In genomic region chr17:46658235-46658634, GRCh38 we compare ENCODE assay signal across 8 cellular contexts.
A peak's percentile ranks its signal among the peaks of the same experiment; 100 is the strongest.
DNase-seq lines count a peak whose midpoint lies in the region; ATAC-seq, FAIRE-seq and TF ChIP-seq lines count a peak whose summit lies in the region.
"Not testable (repeated sequence)": the region's sequence is repeated elsewhere in the genome, so short reads cannot be mapped to it uniquely, and the experiment has no call there.

No MANE protein-coding gene starts in this region.

- TF ChIP-seq EP300 in H1 (IDR thresholded peaks at IDR 0.05; ENCODE audit: borderline replicate concordance in 1 of 2, low read depth in 2 of 2, low read length in 2 of 2) = not testable (repeated sequence)

- H3K14ac ChIP-seq in H1 (ENCODE audit: insufficient read length) = not testable (repeated sequence)

- H4K20me1 ChIP-seq in GM23338 (replicated peaks; ENCODE audit: insufficient read depth); astrocyte (ENCODE audit: insufficient read depth, low read length); H1 (replicated peaks in 1 of 2; ENCODE audit: control insufficient read depth in 1 of 2, insufficient read depth in 2 of 2, low read length in 2 of 2): not testable (repeated sequence)

- CTCF ChIA-PET in WTC11 (lab: Charles Lee); H1 (lab: Charles Lee; ENCODE audit: partially characterized antibody): not testable (repeated sequence)

- H3K4me3 Mint-ChIP-seq in GM23338; WTC11; astrocyte (ENCODE audit: unreplicated experiment); central memory CD8-positive, alpha-beta T cell: not testable (repeated sequence)

- H2BK120ac ChIP-seq in H1 (replicated peaks; ENCODE audit: low read depth, low read length) = not testable (repeated sequence)

- not testable (repeated sequence) for H2BK12ac ChIP-seq in H1 (ENCODE audit: low read depth, low read length)

- not testable (repeated sequence) for H3K23ac ChIP-seq in H1 (ENCODE audit: insufficient read length)

- not testable (repeated sequence) for H3K36me3 ChIP-seq in GM23338 (ENCODE audit: insufficient read depth); astrocyte (ENCODE audit: insufficient read depth, low read length); H1 (ENCODE audit: control insufficient read depth in 2 of 4, insufficient read depth in 4 of 4, low read length in 3 of 4)

- not testable (repeated sequence) for H3K9ac ChIP-seq in astrocyte (ENCODE audit: low read length); H1 (replicated peaks in 1 of 4; ENCODE audit: extremely low read depth in 1 of 4, low read depth in 3 of 4, low read length in 3 of 4)

- H2BK5ac ChIP-seq in H1 (ENCODE audit: low read depth, low read length) = not testable (repeated sequence)

- not testable (repeated sequence) for H3K23me2 ChIP-seq in H1 (ENCODE audit: low read depth, low read length)

- not testable (repeated sequence) for H3K79me1 ChIP-seq in H1 (ENCODE audit: low read depth, low read length)

- TF ChIP-seq RAD21 in H1 (IDR thresholded peaks at IDR 0.05 in 1 of 2, conservative IDR thresholded peaks at IDR 0.05 in 1 of 2; ENCODE audit: low read depth in 2 of 2, low read length in 2 of 2) = not testable (repeated sequence)

- H2BK15ac ChIP-seq in H1 (ENCODE audit: low read length) = not testable (repeated sequence)

- not testable (repeated sequence) for H3K9me2 ChIP-seq in GM23338 (ENCODE audit: insufficient read depth)

- not testable (repeated sequence) for H2BK20ac ChIP-seq in H1 (ENCODE audit: low read length)

- not testable (repeated sequence) for H2AK5ac ChIP-seq in H1 (ENCODE audit: low read depth, low read length)

- not testable (repeated sequence) for H3K27me3 ChIP-seq in GM23338 (ENCODE audit: insufficient read depth); astrocyte (ENCODE audit: insufficient read depth, low read length); H1 (replicated peaks in 1 of 4; ENCODE audit: control insufficient read depth in 3 of 4, extremely low read depth in 1 of 4, insufficient read depth in 3 of 4, low read length in 3 of 4)

- H4K8ac ChIP-seq in H1 (ENCODE audit: extremely low read depth, insufficient read depth, low read length) = not testable (repeated sequence)

- H4K5ac ChIP-seq in H1 (ENCODE audit: insufficient read length, low read depth, low read length) = not testable (repeated sequence)

- not testable (repeated sequence) for H4K91ac ChIP-seq in H1 (replicated peaks; ENCODE audit: insufficient read length, low read length)

- H2AFZ ChIP-seq in GM23338; astrocyte (ENCODE audit: low read depth, low read length); H1 (ENCODE audit: low read length): not testable (repeated sequence)

- not testable (repeated sequence) for H3K9me3 ChIP-seq in astrocyte (ENCODE audit: insufficient read depth, low read depth, low read length); H1 (ENCODE audit: insufficient read depth in 2 of 2, low read depth in 1 of 2, low read length in 1 of 2)

- not testable (repeated sequence) for H3F3A ChIP-seq in GM23338 (replicated peaks; ENCODE audit: low read depth)

- TF ChIP-seq CTCF in GM23338 (conservative IDR thresholded peaks at IDR 0.05; ENCODE audit: low read depth in 2 of 2); WTC11 (IDR thresholded peaks at IDR 0.05); astrocyte (IDR thresholded peaks at IDR 0.05; ENCODE audit: insufficient read depth, low read depth, low read length); H1 (IDR thresholded peaks at IDR 0.05; ENCODE audit: control extremely low read depth in 1 of 3, insufficient read depth in 1 of 3, low read depth in 1 of 3, low read length in 3 of 3): not testable (repeated sequence)

- FAIRE-seq in GM12892 (lab: Jason Lieb, UNC) = peak; percentile 69
- FAIRE-seq in H54 (lab: Jason Lieb, UNC) = peak; percentile 78
- peak; percentile 65 for FAIRE-seq in astrocyte (lab: Jason Lieb, UNC)
- peak; percentile 84 for FAIRE-seq in H1 (lab: Jason Lieb, UNC)
- peak; percentile 23 for FAIRE-seq in urothelium cell line (lab: Jason Lieb, UNC)

- H3K4me1 Mint-ChIP-seq in GM23338; WTC11; astrocyte (ENCODE audit: low read depth, unreplicated experiment); central memory CD8-positive, alpha-beta T cell: not testable (repeated sequence)

- not testable (repeated sequence) for H3K4me3 ChIP-seq in GM23338; astrocyte (ENCODE audit: insufficient read depth, low read depth, low read length); H1 (ENCODE audit: extremely low read depth in 1 of 4, insufficient read depth in 2 of 4, low read depth in 3 of 4, low read length in 4 of 4)

- not testable (repeated sequence) for H3K18ac ChIP-seq in H1 (ENCODE audit: extremely low read depth, low read length)

- DNase-seq in GM12892 (ENCODE audit: insufficient read length); GM23338 (ENCODE audit: low spot score); H54 (ENCODE audit: insufficient read length, low spot score); WTC11 (ENCODE audit: low spot score); astrocyte (ENCODE audit: low read depth); central memory CD8-positive, alpha-beta T cell (ENCODE audit: low spot score in 2 of 2); H1 (ENCODE audit: low read depth in 1 of 2, low spot score in 2 of 2); urothelium cell line (ENCODE audit: low spot score): not testable (repeated sequence)

- not testable (repeated sequence) for H3K9me3 Mint-ChIP-seq in GM23338; WTC11; astrocyte (ENCODE audit: unreplicated experiment); central memory CD8-positive, alpha-beta T cell

- POLR2A ChIA-PET in WTC11 (lab: Charles Lee); H1 (lab: Charles Lee; ENCODE audit: partially characterized antibody): not testable (repeated sequence)

- not testable (repeated sequence) for H3K27ac ChIP-seq in GM23338 (ENCODE audit: low read depth); astrocyte (ENCODE audit: low read depth, low read length); H1 (ENCODE audit: low read depth, low read length)

- H3K79me2 ChIP-seq in GM23338 (replicated peaks; ENCODE audit: insufficient read depth); astrocyte (ENCODE audit: insufficient read depth, low read length); H1 (ENCODE audit: control insufficient read depth in 1 of 2, insufficient read depth in 2 of 2, low read length in 2 of 2): not testable (repeated sequence)

- not testable (repeated sequence) for H3K4ac ChIP-seq in H1 (replicated peaks; ENCODE audit: insufficient read length, low read depth, low read length)

- not testable (repeated sequence) for H3K27me3 Mint-ChIP-seq in GM23338 (ENCODE audit: insufficient read depth, low read depth, poor library complexity); WTC11 (ENCODE audit: low read depth); astrocyte (ENCODE audit: low read depth, unreplicated experiment); central memory CD8-positive, alpha-beta T cell

- H3K27ac Mint-ChIP-seq in GM23338; WTC11; astrocyte (ENCODE audit: unreplicated experiment); central memory CD8-positive, alpha-beta T cell (ENCODE audit: low read depth): not testable (repeated sequence)

- not testable (repeated sequence) for H3K4me1 ChIP-seq in GM23338 (ENCODE audit: insufficient read depth); astrocyte (ENCODE audit: insufficient read depth, low read length); H1 (replicated peaks in 1 of 4; ENCODE audit: control insufficient read depth in 3 of 4, insufficient read depth in 4 of 4, low read length in 3 of 4)

- not testable (repeated sequence) for H3K36me3 Mint-ChIP-seq in GM23338 (ENCODE audit: low read depth); WTC11; astrocyte (ENCODE audit: low read depth, unreplicated experiment); central memory CD8-positive, alpha-beta T cell (ENCODE audit: insufficient read depth)

- not testable (repeated sequence) for TF ChIP-seq POLR2A in GM12892 (IDR thresholded peaks at IDR 0.05; ENCODE audit: low read depth, low read length); H54 (IDR thresholded peaks at IDR 0.05; ENCODE audit: low read depth, low read length); H1 (IDR thresholded peaks at IDR 0.05; ENCODE audit: control extremely low read depth in 1 of 2, low read depth in 2 of 2, low read length in 2 of 2)

- not testable (repeated sequence) for H3K56ac ChIP-seq in H1 (replicated peaks; ENCODE audit: insufficient read length, low read depth, low read length)

- ATAC-seq in GM23338 = peak; percentile 94
- peak; percentile 90 for ATAC-seq in WTC11
- peak; percentile 58 for ATAC-seq in central memory CD8-positive, alpha-beta T cell (replicated peaks; ENCODE audit: extremely low read depth, poor library complexity, severe bottlenecking)

- WGBS in H1 (ENCODE audit: extremely low coverage in 1 of 2, insufficient coverage in 1 of 2, insufficient read length in 1 of 2, insufficient replicate concordance in 2 of 2, low coverage in 1 of 2, low lambda C conversion rate in 2 of 2, missing lambda C conversion rate in 1 of 2), 2 experiments = no CpG with 5 or more reads among the region's 5 CpGs

- H3K4me2 ChIP-seq in GM23338; astrocyte (ENCODE audit: low read length); H1 (ENCODE audit: insufficient read depth in 1 of 2, low read depth in 2 of 2, low read length in 2 of 2): not testable (repeated sequence)
